2 cellular contexts compared by ENCODE assay signal in genomic region chr17:12085076-12085949, GRCh38.
TF ChIP-seq lines count a peak whose summit lies in the region.

No MANE protein-coding gene starts in this region.

TF ChIP-seq in H1, 55 proteins besides CTCF, POLR2A, EP300 and RAD21:
- TF ChIP-seq SAP30 (IDR thresholded peaks at IDR 0.05; ENCODE audit: insufficient read depth, insufficient replicate concordance, low read length) (no peak), SP1 (IDR thresholded peaks at IDR 0.05; ENCODE audit: low read depth, low read length) (no peak), USF2 (IDR thresholded peaks at IDR 0.05; ENCODE audit: low read length) (no peak), KDM1A (IDR thresholded peaks at IDR 0.05; ENCODE audit: borderline replicate concordance, low read length) (no peak), CEBPB (IDR thresholded peaks at IDR 0.05; ENCODE audit: low read depth, low read length) (no peak), SP4 (IDR thresholded peaks at IDR 0.05; ENCODE audit: low read length) (no peak), RBBP5 (IDR thresholded peaks at IDR 0.05; ENCODE audit: borderline replicate concordance, low read depth, low read length) (no peak), RXRA (IDR thresholded peaks at IDR 0.05; ENCODE audit: insufficient read depth, low read depth, low read length) (no peak)

TF ChIP-seq in HepG2, 621 proteins besides CTCF, POLR2A, EP300 and RAD21:
- 0 out of 2 replicates have a peak, but pooled peaks have one; percentile 12 for TF ChIP-seq BCL6 (CRISPR knock-in tag; IDR thresholded peaks at IDR 0.05)
- TF ChIP-seq TFAP4 (IDR thresholded peaks at IDR 0.05; ENCODE audit: borderline replicate concordance, low read depth) = peak; percentile 78
- 0 out of 2 replicates have a peak, but pooled peaks have one; percentile 20 for TF ChIP-seq MIXL1 (CRISPR knock-in tag; IDR thresholded peaks at IDR 0.05)
- 0 out of 2 replicates have a peak, but pooled peaks have one; percentile 38 for TF ChIP-seq SALL1 (CRISPR knock-in tag; IDR thresholded peaks at IDR 0.05)
- peak; percentile 63 for TF ChIP-seq ZMYM4 (CRISPR knock-in tag; IDR thresholded peaks at IDR 0.05)
- no peak for TF ChIP-seq ZBTB49 (CRISPR knock-in tag; IDR thresholded peaks at IDR 0.05; ENCODE audit: borderline replicate concordance)
- peak; percentile 50; the same call in 1 of the 2 replicates for TF ChIP-seq HOMEZ (CRISPR knock-in tag; IDR thresholded peaks at IDR 0.05; ENCODE audit: low read depth)
- no peak for TF ChIP-seq ZNF646 (CRISPR knock-in tag; IDR thresholded peaks at IDR 0.05)
- peak; percentile 58; the same call in 1 of the 2 replicates for TF ChIP-seq RXRB (CRISPR knock-in tag; IDR thresholded peaks at IDR 0.05; ENCODE audit: borderline replicate concordance)
- peak; percentile 20 for TF ChIP-seq TEAD3 (CRISPR knock-in tag; optimal IDR thresholded peaks at IDR 0.05; ENCODE audit: borderline replicate concordance)
- TF ChIP-seq MEIS1 (CRISPR knock-in tag; IDR thresholded peaks at IDR 0.05; ENCODE audit: borderline replicate concordance) = no peak
- TF ChIP-seq SAP130 (CRISPR knock-in tag; IDR thresholded peaks at IDR 0.05; ENCODE audit: low read depth) = 0 out of 2 replicates have a peak, but pooled peaks have one; percentile 14
- TF ChIP-seq NR2C2 (CRISPR knock-in tag; IDR thresholded peaks at IDR 0.05; ENCODE audit: borderline replicate concordance) = 0 out of 2 replicates have a peak, but pooled peaks have one; percentile 17
- no peak for TF ChIP-seq ZXDC (CRISPR knock-in tag; IDR thresholded peaks at IDR 0.05)
- TF ChIP-seq NR2F1 (CRISPR knock-in tag; IDR thresholded peaks at IDR 0.05) = peak in 1 of 2 experiments; percentile 39; a peak in 1 of 4 replicates
- TF ChIP-seq ZFX (CRISPR knock-in tag; IDR thresholded peaks at IDR 0.05; ENCODE audit: low read depth) = peak; percentile 40; the same call in 1 of the 2 replicates
- peak; percentile 40; the same call in 1 of the 2 replicates for TF ChIP-seq THRA (CRISPR knock-in tag; IDR thresholded peaks at IDR 0.05; ENCODE audit: borderline replicate concordance)
- no peak for TF ChIP-seq SRSF4 (IDR thresholded peaks at IDR 0.05; ENCODE audit: low read depth, low read length, poor library complexity, severe bottlenecking)
- peak; percentile 43; the same call in 1 of the 2 replicates for TF ChIP-seq HNF4A (CRISPR knock-in tag; IDR thresholded peaks at IDR 0.05)
- no peak for TF ChIP-seq ZNF614 (CRISPR knock-in tag; IDR thresholded peaks at IDR 0.05; ENCODE audit: borderline replicate concordance)
- peak; percentile 62 for TF ChIP-seq ZNF652 (CRISPR knock-in tag; IDR thresholded peaks at IDR 0.05; ENCODE audit: borderline replicate concordance, low read depth)
- TF ChIP-seq ARID5B (CRISPR knock-in tag; IDR thresholded peaks at IDR 0.05) = 0 out of 2 replicates have a peak, but pooled peaks have one; percentile 11
- peak; percentile 69 for TF ChIP-seq RARA (CRISPR knock-in tag; IDR thresholded peaks at IDR 0.05)
- peak; percentile 42 for TF ChIP-seq NR2F6 (IDR thresholded peaks at IDR 0.05)
- TF ChIP-seq NR2F6 (CRISPR knock-in tag; IDR thresholded peaks at IDR 0.05) = peak; percentile 71
- no peak for TF ChIP-seq KDM6A (CRISPR knock-in tag; IDR thresholded peaks at IDR 0.05; ENCODE audit: low read depth)
- TF ChIP-seq PITX1 (CRISPR knock-in tag; IDR thresholded peaks at IDR 0.05) = peak; percentile 36; the same call in 1 of the 2 replicates
